In the genomic region with DNA sequence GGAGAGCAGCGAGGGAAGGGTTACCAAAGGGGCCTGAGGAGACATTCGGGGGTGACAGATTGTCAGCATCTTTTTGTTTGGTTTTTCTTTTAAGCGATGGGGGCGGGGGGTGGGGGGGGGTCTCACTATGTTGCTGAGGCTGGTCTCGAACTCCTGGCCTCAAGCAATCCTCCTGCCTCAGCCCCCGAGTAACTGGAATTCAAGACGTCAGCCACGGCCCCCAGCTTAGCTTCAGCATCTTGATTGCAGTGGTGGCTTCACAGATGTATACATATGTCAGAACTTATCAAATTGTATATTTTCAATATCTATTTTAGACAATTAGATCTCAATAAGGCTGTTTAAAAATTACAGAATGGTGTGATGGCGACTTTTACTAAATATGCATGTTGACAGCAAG, we compare ENCODE assay signal across 1 cellular context.
TF ChIP-seq lines count a peak whose summit lies in the region.

No MANE protein-coding gene starts in this region.

TF ChIP-seq in GM23338, 12 proteins besides CTCF, POLR2A, EP300 and RAD21:
- TF ChIP-seq, protein P1, sequence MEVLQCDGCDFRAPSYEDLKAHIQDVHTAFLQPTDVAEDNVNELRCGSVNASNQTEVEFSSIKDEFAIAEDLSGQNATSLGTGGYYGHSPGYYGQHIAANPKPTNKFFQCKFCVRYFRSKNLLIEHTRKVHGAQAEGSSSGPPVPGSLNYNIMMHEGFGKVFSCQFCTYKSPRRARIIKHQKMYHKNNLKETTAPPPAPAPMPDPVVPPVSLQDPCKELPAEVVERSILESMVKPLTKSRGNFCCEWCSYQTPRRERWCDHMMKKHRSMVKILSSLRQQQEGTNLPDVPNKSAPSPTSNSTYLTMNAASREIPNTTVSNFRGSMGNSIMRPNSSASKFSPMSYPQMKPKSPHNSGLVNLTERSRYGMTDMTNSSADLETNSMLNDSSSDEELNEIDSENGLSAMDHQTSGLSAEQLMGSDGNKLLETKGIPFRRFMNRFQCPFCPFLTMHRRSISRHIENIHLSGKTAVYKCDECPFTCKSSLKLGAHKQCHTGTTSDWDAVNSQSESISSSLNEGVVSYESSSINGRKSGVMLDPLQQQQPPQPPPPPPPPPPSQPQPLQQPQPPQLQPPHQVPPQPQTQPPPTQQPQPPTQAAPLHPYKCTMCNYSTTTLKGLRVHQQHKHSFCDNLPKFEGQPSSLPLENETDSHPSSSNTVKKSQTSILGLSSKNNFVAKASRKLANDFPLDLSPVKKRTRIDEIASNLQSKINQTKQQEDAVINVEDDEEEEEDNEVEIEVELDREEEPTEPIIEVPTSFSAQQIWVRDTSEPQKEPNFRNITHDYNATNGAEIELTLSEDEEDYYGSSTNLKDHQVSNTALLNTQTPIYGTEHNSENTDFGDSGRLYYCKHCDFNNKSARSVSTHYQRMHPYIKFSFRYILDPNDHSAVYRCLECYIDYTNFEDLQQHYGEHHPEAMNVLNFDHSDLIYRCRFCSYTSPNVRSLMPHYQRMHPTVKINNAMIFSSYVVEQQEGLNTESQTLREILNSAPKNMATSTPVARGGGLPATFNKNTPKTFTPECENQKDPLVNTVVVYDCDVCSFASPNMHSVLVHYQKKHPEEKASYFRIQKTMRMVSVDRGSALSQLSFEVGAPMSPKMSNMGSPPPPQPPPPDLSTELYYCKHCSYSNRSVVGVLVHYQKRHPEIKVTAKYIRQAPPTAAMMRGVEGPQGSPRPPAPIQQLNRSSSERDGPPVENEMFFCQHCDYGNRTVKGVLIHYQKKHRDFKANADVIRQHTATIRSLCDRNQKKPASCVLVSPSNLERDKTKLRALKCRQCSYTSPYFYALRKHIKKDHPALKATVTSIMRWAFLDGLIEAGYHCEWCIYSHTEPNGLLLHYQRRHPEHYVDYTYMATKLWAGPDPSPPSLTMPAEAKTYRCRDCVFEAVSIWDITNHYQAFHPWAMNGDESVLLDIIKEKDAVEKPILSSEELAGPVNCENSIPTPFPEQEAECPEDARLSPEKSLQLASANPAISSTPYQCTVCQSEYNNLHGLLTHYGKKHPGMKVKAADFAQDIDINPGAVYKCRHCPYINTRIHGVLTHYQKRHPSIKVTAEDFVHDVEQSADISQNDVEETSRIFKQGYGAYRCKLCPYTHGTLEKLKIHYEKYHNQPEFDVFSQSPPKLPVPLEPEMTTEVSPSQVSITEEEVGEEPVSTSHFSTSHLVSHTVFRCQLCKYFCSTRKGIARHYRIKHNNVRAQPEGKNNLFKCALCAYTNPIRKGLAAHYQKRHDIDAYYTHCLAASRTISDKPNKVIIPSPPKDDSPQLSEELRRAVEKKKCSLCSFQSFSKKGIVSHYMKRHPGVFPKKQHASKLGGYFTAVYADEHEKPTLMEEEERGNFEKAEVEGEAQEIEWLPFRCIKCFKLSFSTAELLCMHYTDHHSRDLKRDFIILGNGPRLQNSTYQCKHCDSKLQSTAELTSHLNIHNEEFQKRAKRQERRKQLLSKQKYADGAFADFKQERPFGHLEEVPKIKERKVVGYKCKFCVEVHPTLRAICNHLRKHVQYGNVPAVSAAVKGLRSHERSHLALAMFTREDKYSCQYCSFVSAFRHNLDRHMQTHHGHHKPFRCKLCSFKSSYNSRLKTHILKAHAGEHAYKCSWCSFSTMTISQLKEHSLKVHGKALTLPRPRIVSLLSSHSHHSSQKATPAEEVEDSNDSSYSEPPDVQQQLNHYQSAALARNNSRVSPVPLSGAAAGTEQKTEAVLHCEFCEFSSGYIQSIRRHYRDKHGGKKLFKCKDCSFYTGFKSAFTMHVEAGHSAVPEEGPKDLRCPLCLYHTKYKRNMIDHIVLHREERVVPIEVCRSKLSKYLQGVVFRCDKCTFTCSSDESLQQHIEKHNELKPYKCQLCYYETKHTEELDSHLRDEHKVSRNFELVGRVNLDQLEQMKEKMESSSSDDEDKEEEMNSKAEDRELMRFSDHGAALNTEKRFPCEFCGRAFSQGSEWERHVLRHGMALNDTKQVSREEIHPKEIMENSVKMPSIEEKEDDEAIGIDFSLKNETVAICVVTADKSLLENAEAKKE (CRISPR knock-in tag; IDR thresholded peaks at IDR 0.05), result no peak
- TF ChIP-seq ZNF114 (CRISPR knock-in tag; IDR thresholded peaks at IDR 0.05) (no peak), STAT1 (IDR thresholded peaks at IDR 0.05; ENCODE audit: unreplicated experiment) (no peak), CREB1 (CRISPR knock-in tag; IDR thresholded peaks at IDR 0.05; ENCODE audit: low read depth) (no peak), ZNF331 (CRISPR knock-in tag; IDR thresholded peaks at IDR 0.05; ENCODE audit: low read depth) (no peak), NANOG (IDR thresholded peaks at IDR 0.05; ENCODE audit: borderline replicate concordance) (no peak), POLR2AphosphoS5 (IDR thresholded peaks at IDR 0.05; ENCODE audit: low read depth) (no peak), EZH2 (IDR thresholded peaks at IDR 0.05; ENCODE audit: low read depth, unreplicated experiment) (no peak), JUNB (IDR thresholded peaks at IDR 0.05; ENCODE audit: unreplicated experiment) (no peak), EZH2phosphoT487 (IDR thresholded peaks at IDR 0.05; ENCODE audit: unreplicated experiment) (no peak)
- TF ChIP-seq, protein P2, sequence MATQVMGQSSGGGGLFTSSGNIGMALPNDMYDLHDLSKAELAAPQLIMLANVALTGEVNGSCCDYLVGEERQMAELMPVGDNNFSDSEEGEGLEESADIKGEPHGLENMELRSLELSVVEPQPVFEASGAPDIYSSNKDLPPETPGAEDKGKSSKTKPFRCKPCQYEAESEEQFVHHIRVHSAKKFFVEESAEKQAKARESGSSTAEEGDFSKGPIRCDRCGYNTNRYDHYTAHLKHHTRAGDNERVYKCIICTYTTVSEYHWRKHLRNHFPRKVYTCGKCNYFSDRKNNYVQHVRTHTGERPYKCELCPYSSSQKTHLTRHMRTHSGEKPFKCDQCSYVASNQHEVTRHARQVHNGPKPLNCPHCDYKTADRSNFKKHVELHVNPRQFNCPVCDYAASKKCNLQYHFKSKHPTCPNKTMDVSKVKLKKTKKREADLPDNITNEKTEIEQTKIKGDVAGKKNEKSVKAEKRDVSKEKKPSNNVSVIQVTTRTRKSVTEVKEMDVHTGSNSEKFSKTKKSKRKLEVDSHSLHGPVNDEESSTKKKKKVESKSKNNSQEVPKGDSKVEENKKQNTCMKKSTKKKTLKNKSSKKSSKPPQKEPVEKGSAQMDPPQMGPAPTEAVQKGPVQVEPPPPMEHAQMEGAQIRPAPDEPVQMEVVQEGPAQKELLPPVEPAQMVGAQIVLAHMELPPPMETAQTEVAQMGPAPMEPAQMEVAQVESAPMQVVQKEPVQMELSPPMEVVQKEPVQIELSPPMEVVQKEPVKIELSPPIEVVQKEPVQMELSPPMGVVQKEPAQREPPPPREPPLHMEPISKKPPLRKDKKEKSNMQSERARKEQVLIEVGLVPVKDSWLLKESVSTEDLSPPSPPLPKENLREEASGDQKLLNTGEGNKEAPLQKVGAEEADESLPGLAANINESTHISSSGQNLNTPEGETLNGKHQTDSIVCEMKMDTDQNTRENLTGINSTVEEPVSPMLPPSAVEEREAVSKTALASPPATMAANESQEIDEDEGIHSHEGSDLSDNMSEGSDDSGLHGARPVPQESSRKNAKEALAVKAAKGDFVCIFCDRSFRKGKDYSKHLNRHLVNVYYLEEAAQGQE (IDR thresholded peaks at IDR 0.05; ENCODE audit: unreplicated experiment), result no peak
- TF ChIP-seq, protein P3, sequence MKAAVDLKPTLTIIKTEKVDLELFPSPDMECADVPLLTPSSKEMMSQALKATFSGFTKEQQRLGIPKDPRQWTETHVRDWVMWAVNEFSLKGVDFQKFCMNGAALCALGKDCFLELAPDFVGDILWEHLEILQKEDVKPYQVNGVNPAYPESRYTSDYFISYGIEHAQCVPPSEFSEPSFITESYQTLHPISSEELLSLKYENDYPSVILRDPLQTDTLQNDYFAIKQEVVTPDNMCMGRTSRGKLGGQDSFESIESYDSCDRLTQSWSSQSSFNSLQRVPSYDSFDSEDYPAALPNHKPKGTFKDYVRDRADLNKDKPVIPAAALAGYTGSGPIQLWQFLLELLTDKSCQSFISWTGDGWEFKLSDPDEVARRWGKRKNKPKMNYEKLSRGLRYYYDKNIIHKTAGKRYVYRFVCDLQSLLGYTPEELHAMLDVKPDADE (IDR thresholded peaks at IDR 0.05), result no peak
